ENCODE assay signal across 8 cellular contexts in genomic region chr15:60362318-60363023, GRCh38. TPM values are rescaled to one million over a fixed set of nuclear protein-coding genes. Genes with fewer than 3 reads are reported as not detected.
DNase-seq lines count a peak whose midpoint lies in the region; ATAC-seq, FAIRE-seq and TF ChIP-seq lines count a peak whose summit lies in the region.

No MANE protein-coding gene starts in this region.

- H3K9ac ChIP-seq in kidney (ENCODE audit: low read length in 2 of 2): no peak overlapping the region

- intact Hi-C loops in testis (cut with DNase I; ENCODE audit: low total_unique reads): loop anchor here (5.0 kb wide), 1 partner anchor 80 kb away; no protein-coding TSS in a partner anchor
- intact Hi-C loops in kidney (cut with DNase I): no loop called here

- H3K27ac ChIP-seq in epithelial cell of prostate (peak overlapping the region; percentile 78), skin epidermis (peak overlapping the region in 17 of 21 experiments; percentile 4 to 87 (median 60)), testis (peak overlapping the region in 1 of 2 donors; percentile 24), kidney (ENCODE audit: low read depth in 2 of 2, low read length in 2 of 2) (no peak overlapping the region)

- TF ChIP-seq CTCF in testis (IDR thresholded peaks at IDR 0.05) (no peak), kidney (IDR thresholded peaks at IDR 0.05; ENCODE audit: borderline replicate concordance, extremely low read depth, insufficient read depth) (no peak)

- H3K36me3 ChIP-seq in testis (ENCODE audit: low read depth, missing control alignments) (no peaks in the 10 kb centered on the region), kidney (ENCODE audit: control insufficient read depth in 1 of 2, insufficient read depth in 2 of 2, low read length in 2 of 2) (peaks cover 0 to 7% of the 10 kb centered on the region in 2 donors)

- no peak overlapping the region for H3K4me3 ChIP-seq in skin epidermis
- H3K4me3 ChIP-seq in testis: no peak overlapping the region
- no peak overlapping the region for H3K4me3 ChIP-seq in kidney (ENCODE audit: low read length in 2 of 2)

- WGBS in testis, 2 donors: 65 to 67% methylated on average over 8 of the region's 8 CpGs

- FAIRE-seq in kidney (lab: Jason Lieb, UNC): no peak

- no peaks in the 10 kb centered on the region for H3K27me3 ChIP-seq in testis

- ATAC-seq in GM21529 (IDR thresholded peaks at IDR 0.05; ENCODE audit: unreplicated experiment) (no peak), GM21526 (IDR thresholded peaks at IDR 0.05; ENCODE audit: low FRiP score, unreplicated experiment) (no peak)

- DNase-seq in Daoy (ENCODE audit: low read depth) (peak; percentile 81), SW 1271 (lab: John Stamatoyannopoulos, UW) (peak; percentile 62 to 81), epithelial cell of prostate (ENCODE audit: low read depth, low spot score) (no peak), testis (no peak), kidney (no peak)

- H3K9me3 ChIP-seq in testis (no peaks in the 10 kb centered on the region), kidney (ENCODE audit: control insufficient read depth in 1 of 2, low read length in 2 of 2) (no peaks in the 10 kb centered on the region)

- peaks cover 15% of the 10 kb centered on the region for H3K4me1 ChIP-seq in testis
- H3K4me1 ChIP-seq in kidney (ENCODE audit: control insufficient read depth in 1 of 2, insufficient read depth in 1 of 2, low read depth in 1 of 2, low read length in 2 of 2): peaks cover 0 to 6% of the 10 kb centered on the region in 2 donors

- TF ChIP-seq POLR2A in testis (IDR thresholded peaks at IDR 0.05): no peak

RNA-seq across cellular contexts. Expression of gene ANXA2, which starts 35.3 kb away (rescaled TPM):
- total RNA-seq in Daoy (2014; rRNA removed; shearing (Covaris generic)): 2,152 and 2,505 TPM in 2 replicates
- 100 to 1,000 TPM; 199 to 226 TPM for total RNA-seq in testis
- polyA plus RNA-seq in testis (ENCODE audit: insufficient read depth, low read depth, low replicate concordance): 388 TPM
- 867 TPM for total RNA-seq in kidney
- polyA plus RNA-seq in kidney (ENCODE audit: insufficient read depth, low read depth, low replicate concordance): 383 TPM

Comparison
In these comparisons a context has a peak if more than half of its experiments do, and no peak if none do; other contexts are left out.
1. DNase-seq: peak in Daoy (single experiment) and SW 1271 (2 of 2); none in epithelial cell of prostate (single experiment), testis (single experiment) and kidney (single experiment).
2. H3K27ac ChIP-seq: peak in epithelial cell of prostate (single experiment) and skin epidermis (17 of 21); none in kidney (0 of 2).